In genomic region chr3:179401561-179401960, GRCh38 we compare ENCODE assay signal across 25 cellular contexts.
"Had no signal": no experiment of that assay in that cellular context is flagged by ENCODE, and none has a peak within 500 bp of the region (broad histone marks: within the 10 kb centered on the region; RNA-seq: fewer than 3 reads in every experiment).

No MANE protein-coding gene starts in this region.

- H3K27ac ChIP-seq: ascending aorta, breast epithelium, Peyer's patch, RWPE1, SJSA1 had no signal

- H3K27me3 ChIP-seq: ascending aorta, breast epithelium, Peyer's patch, SJSA1 had no signal

- H3K27me3 Mint-ChIP-seq: activated CD8-positive, alpha-beta memory T cell treated with anti-CD3 and anti-CD28 coated beads, Interleukin-2, amount 10 ng/mL, durations not matched to agents 7 days and 5 days; activated naive CD8-positive, alpha-beta T cell treated with anti-CD3 and anti-CD28 coated beads, Interleukin-2, amount 50 U/mL, for 24 hours; activated T-cell treated with anti-CD3 and anti-CD28 coated beads, Interleukin-2, amount 50 U/mL, for 24 hours had no signal

- H3K36me3 Mint-ChIP-seq: activated naive CD4-positive, alpha-beta T cell treated with anti-CD3 and anti-CD28 coated beads, Interleukin-2, amount 50 U/mL, for 72 hours had no signal

- ATAC-seq: activated CD4-positive, CD25-positive, alpha-beta regulatory T cell treated with anti-CD3 and anti-CD28 coated beads, Interleukin-2, amount 50 U/mL, for 24 hours; activated CD8-positive, alpha-beta memory T cell treated with anti-CD3 and anti-CD28 coated beads, Interleukin-2, amount 10 ng/mL, durations not matched to agents 7 days and 5 days; activated naive CD4-positive, alpha-beta T cell treated with anti-CD3 and anti-CD28 coated beads, Interleukin-2, amount 50 U/mL, for 72 hours; activated naive CD8-positive, alpha-beta T cell treated with anti-CD3 and anti-CD28 coated beads, Interleukin-2, amount 50 U/mL, for 24 hours had no signal

- H3K9me3 ChIP-seq: ascending aorta, breast epithelium, Peyer's patch, SJSA1 had no signal

- H3K4me1 Mint-ChIP-seq: activated CD8-positive, alpha-beta memory T cell treated with anti-CD3 and anti-CD28 coated beads, Interleukin-2, amount 10 ng/mL, durations not matched to agents 7 days and 5 days; activated naive CD8-positive, alpha-beta T cell treated with anti-CD3 and anti-CD28 coated beads, Interleukin-2, amount 50 U/mL, for 24 hours had no signal

- H3K27ac Mint-ChIP-seq: activated CD8-positive, alpha-beta memory T cell treated with anti-CD3 and anti-CD28 coated beads, Interleukin-2, amount 10 ng/mL, durations not matched to agents 7 days and 5 days; activated naive CD8-positive, alpha-beta T cell treated with anti-CD3 and anti-CD28 coated beads, Interleukin-2, amount 50 U/mL, for 24 hours; activated T-cell treated with anti-CD3 and anti-CD28 coated beads, Interleukin-2, amount 50 U/mL, for 24 hours; activated T-helper 1 cell treated with anti-CD3 and anti-CD28 coated beads, Interleukin-12 subunit alpha, Interleukin-12 subunit beta, Interleukin-2, Interleukin-4 antibody, amounts not matched to agents 30 ng/mL and 10 ng/mL and 1 ng/mL, durations not matched to agents 14 hours and 24 hours and 36 hours; T-helper 1 cell treated with Interleukin-12 subunit alpha and Interleukin-12 subunit beta and Interleukin-4 antibody, amounts not matched to agents 30 μg/mL and 1 μg/mL, for 36 hours had no signal

- H3K4me3 Mint-ChIP-seq: activated CD8-positive, alpha-beta memory T cell treated with anti-CD3 and anti-CD28 coated beads, Interleukin-2, amount 10 ng/mL, durations not matched to agents 7 days and 5 days; activated naive CD8-positive, alpha-beta T cell treated with anti-CD3 and anti-CD28 coated beads, Interleukin-2, amount 50 U/mL, for 24 hours; activated T-cell treated with anti-CD3 and anti-CD28 coated beads, Interleukin-2, amount 50 U/mL, for 24 hours; activated T-helper 1 cell treated with anti-CD3 and anti-CD28 coated beads, Interleukin-12 subunit alpha, Interleukin-12 subunit beta, Interleukin-2, Interleukin-4 antibody, amounts not matched to agents 30 ng/mL and 10 ng/mL and 1 ng/mL, durations not matched to agents 14 hours and 24 hours and 36 hours; T-helper 1 cell treated with Interleukin-12 subunit alpha and Interleukin-12 subunit beta and Interleukin-4 antibody, amounts not matched to agents 30 μg/mL and 1 μg/mL, for 36 hours had no signal

- H3K9me3 Mint-ChIP-seq: activated naive CD4-positive, alpha-beta T cell treated with anti-CD3 and anti-CD28 coated beads, Interleukin-2, amount 50 U/mL, for 72 hours; activated naive CD8-positive, alpha-beta T cell treated with anti-CD3 and anti-CD28 coated beads, Interleukin-2, amount 50 U/mL, for 24 hours; activated T-cell treated with anti-CD3 and anti-CD28 coated beads, Interleukin-2, amount 50 U/mL, for 24 hours; activated T-helper 1 cell treated with anti-CD3 and anti-CD28 coated beads, Interleukin-12 subunit alpha, Interleukin-12 subunit beta, Interleukin-2, Interleukin-4 antibody, amounts not matched to agents 30 ng/mL and 10 ng/mL and 1 ng/mL, durations not matched to agents 14 hours and 24 hours and 36 hours; T-helper 1 cell treated with Interleukin-12 subunit alpha and Interleukin-12 subunit beta and Interleukin-4 antibody, amounts not matched to agents 30 μg/mL and 1 μg/mL, for 36 hours had no signal

- H3K4me3 ChIP-seq: ascending aorta, breast epithelium, Peyer's patch, SJSA1 had no signal

- H3K4me1 ChIP-seq: breast epithelium, Peyer's patch had no signal

- DNase-seq: activated CD4-positive, alpha-beta T cell treated with anti-CD3 and anti-CD28 coated beads for 4 hours; activated CD4-positive, alpha-beta T cell treated with anti-CD3 and anti-CD28 coated beads, Interleukin-2, amount 50 U/mL, for 4 hours; activated CD8-positive, alpha-beta memory T cell treated with anti-CD3 and anti-CD28 coated beads, Interleukin-2, amount 10 ng/mL, durations not matched to agents 7 days and 5 days; activated effector memory CD4-positive, alpha-beta T cell treated with Interleukin-2 at 50 U/mL for 16 hours; activated naive CD4-positive, alpha-beta T cell treated with Interleukin-2 at 50 U/mL for 16 hours; activated naive CD8-positive, alpha-beta T cell treated with anti-CD3 and anti-CD28 coated beads, Interleukin-2, amount 50 U/mL, for 24 hours; activated T-cell treated with anti-CD3 and anti-CD28 coated beads, Interleukin-2, amount 50 U/mL, for 24 hours; amniotic stem cell; caudate nucleus; NCI-H1092; NCI-H1417; NCI-H1930; NCI-H2171 treated with DMSO at 0.1 percent for 48 hours; NCI-H345; NCI-H524; Peyer's patch; Right ventricle myocardium superior had no signal

- H3K36me3 ChIP-seq: breast epithelium had no signal
